ENCODE assay signal across 25 cellular contexts in the genomic region with DNA sequence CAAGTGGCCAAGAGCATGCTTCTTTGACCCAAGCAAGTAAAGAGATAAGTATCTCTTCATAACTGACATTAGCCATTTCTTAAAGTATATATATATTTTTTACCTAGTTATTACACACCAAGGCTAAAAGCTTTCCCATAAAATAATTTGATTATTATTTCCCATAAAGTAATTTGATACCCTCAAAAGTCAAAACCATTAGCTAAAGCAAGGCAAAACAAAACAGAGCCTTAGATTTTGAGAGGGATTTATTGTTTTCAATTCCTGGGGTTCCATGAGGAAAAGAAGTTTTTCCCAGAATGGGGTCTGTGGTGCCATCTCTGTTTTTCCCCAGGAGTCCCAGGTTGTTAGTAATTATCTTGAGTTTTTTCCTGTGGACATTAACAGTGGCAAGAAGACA.
"Had no signal": no experiment of that assay in that cellular context is flagged by ENCODE, and none has a peak within 500 bp of the region (broad histone marks: within the 10 kb centered on the region; RNA-seq: fewer than 3 reads in every experiment).

No MANE protein-coding gene starts in this region.

- H3K79me2 ChIP-seq: hepatocyte had no signal

- H2AFZ ChIP-seq: hepatocyte had no signal

- DNase-seq: colonic mucosa; cortex of kidney; dermis blood vessel endothelial cell; dorsolateral prefrontal cortex; effector CD4-positive, alpha-beta T cell; effector CD8-positive, alpha-beta T cell; effector memory CD4-positive, alpha-beta T cell; effector memory CD8-positive, alpha-beta T cell; endodermal cell; erythroblast; esophagus squamous epithelium; foreskin fibroblast; foreskin keratinocyte; foreskin melanocyte; gastrocnemius medialis; glutamatergic neuron; head of caudate nucleus; heart left ventricle; heart right ventricle had no signal

- H3K27ac ChIP-seq: colonic mucosa, coronary artery, dorsolateral prefrontal cortex, epithelial cell of prostate, esophagus muscularis mucosa, esophagus squamous epithelium, foreskin keratinocyte, gastrocnemius medialis, gastroesophageal sphincter, heart left ventricle, heart right ventricle, hepatocyte had no signal

- H3K4me2 ChIP-seq: hepatocyte had no signal

- H3K27me3 ChIP-seq: colonic mucosa, dorsolateral prefrontal cortex, esophagus muscularis mucosa, esophagus squamous epithelium, foreskin keratinocyte, gastrocnemius medialis, gastroesophageal sphincter, heart left ventricle, heart right ventricle, hepatocyte had no signal

- H3K4me1 ChIP-seq: colonic mucosa, foreskin keratinocyte, gastrocnemius medialis had no signal

- H3K4me3 ChIP-seq: colonic mucosa, coronary artery, dorsolateral prefrontal cortex, esophagus muscularis mucosa, esophagus squamous epithelium, gastrocnemius medialis, gastroesophageal sphincter, heart left ventricle, heart right ventricle, hepatocyte had no signal

- H3K36me3 ChIP-seq: colonic mucosa, esophagus muscularis mucosa, esophagus squamous epithelium, gastrocnemius medialis, gastroesophageal sphincter, heart left ventricle, heart right ventricle had no signal

- ATAC-seq: effector memory CD8-positive, alpha-beta T cell; esophagus mucosa; foreskin keratinocyte; gastrocnemius medialis; gastroesophageal sphincter; heart left ventricle; heart right ventricle had no signal

- H3K9me3 ChIP-seq: colonic mucosa had no signal
